In genomic region chr15:40343512-40343911, GRCh38 we compare ENCODE assay signal across 11 cellular contexts. TPM values are rescaled to one million over a fixed set of nuclear protein-coding genes. Genes with fewer than 3 reads are reported as not detected.
DNase-seq lines count a peak whose midpoint lies in the region; ATAC-seq, FAIRE-seq and TF ChIP-seq lines count a peak whose summit lies in the region.
"Had no signal": no experiment of that assay in that cellular context is flagged by ENCODE, and none has a peak within 500 bp of the region (broad histone marks: within the 10 kb centered on the region; RNA-seq: fewer than 3 reads in every experiment).

No MANE protein-coding gene starts in this region.

- no peak for FAIRE-seq in A549 (lab: Jason Lieb, UNC)

- peak overlapping the region in 1 of 2 experiments; percentile 71; a peak in 4 of 6 replicates for H3K27ac ChIP-seq in A549
- H3K27ac ChIP-seq in muscle layer of colon (ENCODE audit: low read depth, low read length), result peak overlapping the region; percentile 81

- H3K27ac Mint-ChIP-seq in dendritic cell treated with granulocyte-macrophage colony-stimulating factor and Interleukin-4, amounts not matched to agents 40 ng/mL and 50 ng/mL, for 4 days, result peak overlapping the region; percentile 17
- H3K27ac Mint-ChIP-seq: activated naive CD8-positive, alpha-beta T cell had no signal

- H3K36me3 Mint-ChIP-seq in dendritic cell treated with granulocyte-macrophage colony-stimulating factor and Interleukin-4, amounts not matched to agents 40 ng/mL and 50 ng/mL, for 4 days (ENCODE audit: low read depth), result peaks cover 6% of the 10 kb centered on the region
- H3K36me3 Mint-ChIP-seq: activated naive CD8-positive, alpha-beta T cell had no signal

- whole genome bisulfite sequencing in A549 (ENCODE audit: missing lambda C conversion rate), result 67% methylated on average over 10 of the region's 10 CpGs

- H3K9me3 ChIP-seq in A549 (no peaks in the 10 kb centered on the region), muscle layer of colon (ENCODE audit: low read length) (no peaks in the 10 kb centered on the region)
- H3K9me3 ChIP-seq: lower lobe of right lung had no signal

- H3K27me3 ChIP-seq in muscle layer of colon (ENCODE audit: control insufficient read depth in 1 of 2, insufficient read depth in 2 of 2, low read length in 2 of 2), result no peaks in the 10 kb centered on the region

- CTCF ChIA-PET in A549 (lab: Yijun Ruan, JAX), result interaction anchor here (0.7 to 10.2 kb wide), 21 partner anchors 9 to 129 kb away, joined by 3 to 135 read pairs (median 7); partner anchors contain the start of genes DISP2, INAFM2, KNSTRN and PLCB2

- H3K36me3 ChIP-seq in muscle layer of colon (ENCODE audit: insufficient read depth, low read length), result no peaks in the 10 kb centered on the region
- H3K36me3 ChIP-seq: lower lobe of right lung had no signal

- H3K4me1 Mint-ChIP-seq in dendritic cell treated with granulocyte-macrophage colony-stimulating factor and Interleukin-4, amounts not matched to agents 40 ng/mL and 50 ng/mL, for 4 days (ENCODE audit: low read depth), result peaks cover 54% of the 10 kb centered on the region

- no peak for DNase-seq in A549 (ENCODE audit: low read depth in 1 of 2, low spot score in 1 of 2)
- DNase-seq in MV-4-11 (lab: John Stamatoyannopoulos, UW), result peak; percentile 71
- no peak for DNase-seq in NCI-H1436 (lab: John Stamatoyannopoulos, UW)
- no peak for DNase-seq in activated T-cell treated with anti-CD3 and anti-CD28 coated beads for 4 hours
- no peak for DNase-seq in SW480 (ENCODE audit: low spot score)
- no peak for DNase-seq in iPS-NIHi7 (ENCODE audit: extremely low spot score)
- DNase-seq: lower lobe of right lung had no signal

- no peaks in the 10 kb centered on the region for H3K9me3 Mint-ChIP-seq in dendritic cell treated with granulocyte-macrophage colony-stimulating factor and Interleukin-4, amounts not matched to agents 40 ng/mL and 50 ng/mL, for 4 days

- no peak for TF ChIP-seq RAD21 in A549 (conservative IDR thresholded peaks at IDR 0.05 in 1 of 2, IDR thresholded peaks at IDR 0.05 in 1 of 2)

- peaks cover 2% of the 10 kb centered on the region for H3K27me3 Mint-ChIP-seq in dendritic cell treated with granulocyte-macrophage colony-stimulating factor and Interleukin-4, amounts not matched to agents 40 ng/mL and 50 ng/mL, for 4 days
- H3K27me3 Mint-ChIP-seq: activated naive CD8-positive, alpha-beta T cell had no signal

- H3K4me1 ChIP-seq in A549, result peaks cover 56% of the 10 kb centered on the region
- H3K4me1 ChIP-seq in muscle layer of colon (ENCODE audit: insufficient read depth, low read length), result peaks cover 50% of the 10 kb centered on the region

- H3K4me3 ChIP-seq in A549, result no peak overlapping the region
- no peak overlapping the region for H3K4me3 ChIP-seq in muscle layer of colon (ENCODE audit: low read depth in 1 of 2, low read length in 2 of 2)
- H3K4me3 ChIP-seq: lower lobe of right lung had no signal

- TF ChIP-seq EP300 in A549 (IDR thresholded peaks at IDR 0.05), result no peak

- no peak overlapping the region for H3K4me2 ChIP-seq in A549

- no peak for TF ChIP-seq POLR2A in A549 (IDR thresholded peaks at IDR 0.05; ENCODE audit: low read length)

- intact Hi-C loops in dendritic cell treated with granulocyte-macrophage colony-stimulating factor and Interleukin-4, amounts not matched to agents 40 ng/mL and 50 ng/mL, for 4 days (cut with micrococcal nuclease), result no loop called here

- no peak for ATAC-seq in A549
- ATAC-seq: lower lobe of right lung had no signal

- POLR2A ChIA-PET in A549 (lab: Yijun Ruan, JAX), result no interaction called here

- H3K9ac ChIP-seq in muscle layer of colon (ENCODE audit: low read length), result no peak overlapping the region

- peak overlapping the region; percentile 14 for H3K4me3 Mint-ChIP-seq in dendritic cell treated with granulocyte-macrophage colony-stimulating factor and Interleukin-4, amounts not matched to agents 40 ng/mL and 50 ng/mL, for 4 days
- H3K4me3 Mint-ChIP-seq: activated naive CD8-positive, alpha-beta T cell had no signal

- no peak for TF ChIP-seq CTCF in A549 (IDR thresholded peaks at IDR 0.05)

TF ChIP-seq in A549, 52 proteins besides CTCF, POLR2A, EP300 and RAD21:
- TF ChIP-seq CEBPB (IDR thresholded peaks at IDR 0.05), result no peak
- peak; percentile 82 for TF ChIP-seq RFX5 (IDR thresholded peaks at IDR 0.05)
- TF ChIP-seq NR3C1 (IDR thresholded peaks at IDR 0.05), result no peak

RNA-seq across cellular contexts. Expression of gene CCDC9B, which starts 2.8 kb away (rescaled TPM):
- polyA plus RNA-seq in A549 (2011; rRNA removed), result 1.9 and 2.8 TPM in 2 replicates
- 1.5 and 1.8 TPM in 2 replicates for polyA plus RNA-seq in A549 (2012; cell fraction: cytosol; rRNA removed)
- polyA plus RNA-seq in A549 (2012; cell fraction: nucleus; rRNA removed), result 7.4 and 26.8 TPM in 2 replicates
- polyA plus RNA-seq in A549 (2017; fragmentation: RNase III; extraction: RNeasy Plus Mini Kit Qiagen cat#74134 plus additional on column Dnase treatment), result 23.4 to 28.7 TPM (median 27.4 TPM) in 3 replicates
- polyA minus RNA-seq in A549 (2011; rRNA and poly(A)+ RNA removed), result 8.3 and 9.8 TPM in 2 replicates

RNA-seq across cellular contexts. Expression of gene PHGR1, which starts 7.3 kb away (rescaled TPM):
- polyA plus RNA-seq in A549 (2011; rRNA removed), result not detected in 2 replicates
- polyA plus RNA-seq in A549 (2012; cell fraction: cytosol; rRNA removed), result not detected in 2 replicates
- polyA plus RNA-seq in A549 (2012; cell fraction: nucleus; rRNA removed), result not detected in 2 replicates
- not detected in 3 replicates for polyA plus RNA-seq in A549 (2017; fragmentation: RNase III; extraction: RNeasy Plus Mini Kit Qiagen cat#74134 plus additional on column Dnase treatment)
- polyA minus RNA-seq in A549 (2011; rRNA and poly(A)+ RNA removed), result not detected in 2 replicates
- polyA plus RNA-seq: BJ had no signal

RNA-seq across cellular contexts. Expression of gene DISP2, which starts 14.5 kb away (rescaled TPM):
- polyA plus RNA-seq in A549 (2011; rRNA removed) (0.26 and 0.52 TPM in 2 replicates), A549 (2017; fragmentation: RNase III; extraction: RNeasy Plus Mini Kit Qiagen cat#74134 plus additional on column Dnase treatment) (0.39 to 0.82 TPM (median 0.56 TPM) in 3 replicates)
- polyA plus RNA-seq in A549 (2012; cell fraction: cytosol; rRNA removed), result 0.11 and 0.22 TPM in 2 replicates
- polyA plus RNA-seq in A549 (2012; cell fraction: nucleus; rRNA removed), result 0.27 and 0.46 TPM in 2 replicates
- 0.17 and 0.39 TPM in 2 replicates for polyA minus RNA-seq in A549 (2011; rRNA and poly(A)+ RNA removed)

RNA-seq across cellular contexts. Expression of gene INAFM2, which starts 20.0 kb away (rescaled TPM):
- 2.8 and 3.5 TPM in 2 replicates for polyA plus RNA-seq in A549 (2011; rRNA removed)
- 0.98 and 1.6 TPM in 2 replicates for polyA plus RNA-seq in A549 (2012; cell fraction: cytosol; rRNA removed)
- 1.0 and 1.2 TPM in 2 replicates for polyA plus RNA-seq in A549 (2012; cell fraction: nucleus; rRNA removed)
- 3.3 to 3.9 TPM (median 3.8 TPM) in 3 replicates for polyA plus RNA-seq in A549 (2017; fragmentation: RNase III; extraction: RNeasy Plus Mini Kit Qiagen cat#74134 plus additional on column Dnase treatment)
- 0.74 and 1.2 TPM in 2 replicates for polyA minus RNA-seq in A549 (2011; rRNA and poly(A)+ RNA removed)

RNA-seq across cellular contexts. Expression of gene PLCB2, which starts 35.8 kb away (rescaled TPM):
- polyA plus RNA-seq in A549 (2011; rRNA removed), result 0.19 and 0.30 TPM in 2 replicates
- 0.65 and 0.84 TPM in 2 replicates for polyA plus RNA-seq in A549 (2012; cell fraction: cytosol; rRNA removed)
- polyA plus RNA-seq in A549 (2012; cell fraction: nucleus; rRNA removed), result 0.98 and 1.1 TPM in 2 replicates
- 0.38 to 0.58 TPM (median 0.49 TPM) in 3 replicates for polyA plus RNA-seq in A549 (2017; fragmentation: RNase III; extraction: RNeasy Plus Mini Kit Qiagen cat#74134 plus additional on column Dnase treatment)
- 0.37 TPM in 1 of 2 replicates, not detected in the other for polyA minus RNA-seq in A549 (2011; rRNA and poly(A)+ RNA removed)
